Comparison of ENCODE assay signal across 1 cellular context in genomic region chr17:76909971-76910760, GRCh38.
TF ChIP-seq lines count a peak whose summit lies in the region.

No MANE protein-coding gene starts in this region.

TF ChIP-seq in endothelial cell of umbilical vein, 7 proteins besides CTCF, POLR2A, EP300 and RAD21 (continued from another document):
- TF ChIP-seq MAX (IDR thresholded peaks at IDR 0.05; ENCODE audit: insufficient read depth, insufficient read length) (no peak), EZH2 (IDR thresholded peaks at IDR 0.05; ENCODE audit: borderline replicate concordance, low read depth, low read length, severe bottlenecking) (no peak), FOS (IDR thresholded peaks at IDR 0.05; ENCODE audit: borderline replicate concordance, insufficient read depth, low read length) (no peak)
